In genomic region chr6:47145212-47145611, GRCh38 we compare ENCODE assay signal across 23 cellular contexts.
"Had no signal": no experiment of that assay in that cellular context is flagged by ENCODE, and none has a peak within 500 bp of the region (broad histone marks: within the 10 kb centered on the region; RNA-seq: fewer than 3 reads in every experiment).

No MANE protein-coding gene starts in this region.

- H3K4me3 Mint-ChIP-seq: activated CD4-positive, alpha-beta T cell treated with anti-CD3 and anti-CD28 coated beads, Interleukin-2, amount 10 ng/mL, durations not matched to agents 7 days and 5 days; activated CD8-positive, alpha-beta T cell treated with anti-CD3 and anti-CD28 coated beads, Interleukin-2, amount 10 ng/mL, durations not matched to agents 7 days and 5 days; activated naive CD8-positive, alpha-beta T cell treated with anti-CD3 and anti-CD28 coated beads, Interleukin-2, amount 10 ng/mL, durations not matched to agents 7 days and 5 days; activated T-cell treated with anti-CD3 and anti-CD28 coated beads, Interleukin-2, amount 50 U/mL, for 24 hours; naive thymus-derived CD8-positive, alpha-beta T cell; T-cell had no signal

- H3K36me3 Mint-ChIP-seq: activated naive CD8-positive, alpha-beta T cell treated with anti-CD3 and anti-CD28 coated beads, Interleukin-2, amount 10 ng/mL, durations not matched to agents 7 days and 5 days; naive thymus-derived CD8-positive, alpha-beta T cell; T-cell had no signal

- H3K9me3 ChIP-seq: mucosa of descending colon, ovary, sigmoid colon, tibial nerve had no signal

- FAIRE-seq: urothelium cell line had no signal

- DNase-seq: activated CD4-positive, alpha-beta T cell treated with anti-CD3 and anti-CD28 coated beads, Interleukin-2, amount 10 ng/mL, durations not matched to agents 7 days and 5 days; activated CD4-positive, CD25-positive, alpha-beta regulatory T cell; activated CD8-positive, alpha-beta T cell treated with anti-CD3 and anti-CD28 coated beads, Interleukin-2, amount 10 ng/mL, durations not matched to agents 7 days and 5 days; activated naive CD4-positive, alpha-beta T cell treated with Interleukin-2 at 50 U/mL for 16 hours; activated naive CD8-positive, alpha-beta T cell treated with anti-CD3 and anti-CD28 coated beads, Interleukin-2, amount 10 ng/mL, durations not matched to agents 7 days and 5 days; activated T-cell treated with anti-CD3 and anti-CD28 coated beads, Interleukin-2, amount 50 U/mL, for 24 hours; anterior cingulate cortex; cerebellar nuclear complex; effector CD4-positive, alpha-beta T cell; foreskin keratinocyte; left ventricle myocardium superior; mucosa of descending colon; naive thymus-derived CD8-positive, alpha-beta T cell; ovary; sigmoid colon; stimulated activated CD4-positive, alpha-beta T cell treated with anti-CD3 and anti-CD28 coated beads, Interleukin-1b, Interleukin-23, amount 100 ng/mL, for 48 hours; stimulated activated CD8-positive, alpha-beta memory T cell treated with anti-CD3 and anti-CD28 coated beads, Interleukin-4, amount 100 ng/mL, for 48 hours; stimulated activated naive CD4-positive, alpha-beta T cell; T-cell had no signal

- H3K4me3 ChIP-seq: mucosa of descending colon, ovary, sigmoid colon, tibial nerve had no signal

- H3K9me3 Mint-ChIP-seq: activated CD4-positive, alpha-beta T cell treated with anti-CD3 and anti-CD28 coated beads, Interleukin-2, amount 10 ng/mL, durations not matched to agents 7 days and 5 days; activated T-cell treated with anti-CD3 and anti-CD28 coated beads, Interleukin-2, amount 50 U/mL, for 24 hours; activated T-helper 2 cell treated with anti-CD3 and anti-CD28 coated beads, Interferon-gamma antibody, Interleukin-2, Interleukin-4, amounts not matched to agents 10 μg/mL and 5 μg/mL and 100 μg/mL, durations not matched to agents 14 hours and 24 hours and 36 hours; T-cell had no signal

- H3K4me1 ChIP-seq: tibial nerve had no signal

- H3K36me3 ChIP-seq: ovary, sigmoid colon, tibial nerve had no signal

- ATAC-seq: activated CD8-positive, alpha-beta T cell treated with anti-CD3 and anti-CD28 coated beads, Interleukin-2, amount 10 ng/mL, durations not matched to agents 7 days and 5 days; foreskin keratinocyte; left ventricle myocardium superior; mucosa of descending colon; naive thymus-derived CD8-positive, alpha-beta T cell; SK-N-SH treated with all-trans-retinoic acid at 6 μM for 48 hours; T-cell had no signal

- H3K27ac Mint-ChIP-seq: activated CD4-positive, alpha-beta T cell treated with anti-CD3 and anti-CD28 coated beads, Interleukin-2, amount 10 ng/mL, durations not matched to agents 7 days and 5 days; activated CD8-positive, alpha-beta T cell treated with anti-CD3 and anti-CD28 coated beads, Interleukin-2, amount 10 ng/mL, durations not matched to agents 7 days and 5 days; activated naive CD8-positive, alpha-beta T cell treated with anti-CD3 and anti-CD28 coated beads, Interleukin-2, amount 10 ng/mL, durations not matched to agents 7 days and 5 days; activated T-cell treated with anti-CD3 and anti-CD28 coated beads, Interleukin-2, amount 50 U/mL, for 24 hours; activated T-helper 2 cell treated with anti-CD3 and anti-CD28 coated beads, Interferon-gamma antibody, Interleukin-2, Interleukin-4, amounts not matched to agents 10 μg/mL and 5 μg/mL and 100 μg/mL, durations not matched to agents 14 hours and 24 hours and 36 hours; T-cell had no signal

- H3K4me1 Mint-ChIP-seq: activated CD4-positive, alpha-beta T cell treated with anti-CD3 and anti-CD28 coated beads, Interleukin-2, amount 10 ng/mL, durations not matched to agents 7 days and 5 days; activated naive CD8-positive, alpha-beta T cell treated with anti-CD3 and anti-CD28 coated beads, Interleukin-2, amount 10 ng/mL, durations not matched to agents 7 days and 5 days; naive thymus-derived CD8-positive, alpha-beta T cell; T-cell had no signal

- H3K27me3 ChIP-seq: foreskin keratinocyte, ovary, sigmoid colon, tibial nerve had no signal

- H3K27ac ChIP-seq: foreskin keratinocyte, ovary, tibial nerve had no signal
